Comparison of ENCODE assay signal across 8 cellular contexts in genomic region chr3:78266550-78266949, GRCh38.
A peak's percentile ranks its signal among the peaks of the same experiment; 100 is the strongest.
DNase-seq lines count a peak whose midpoint lies in the region; TF ChIP-seq lines count a peak whose summit lies in the region.
"Not testable (repeated sequence)": the region's sequence is repeated elsewhere in the genome, so short reads cannot be mapped to it uniquely, and the experiment has no call there.

No MANE protein-coding gene starts in this region.

- WGBS in mesendoderm (ENCODE audit: extremely low coverage, insufficient coverage, low lambda C conversion rate), result no CpG with 5 or more reads among the region's 3 CpGs

- H3K27ac Mint-ChIP-seq in Caco-2 (ENCODE audit: unreplicated experiment), result peak overlapping the region; percentile 51

- not testable (repeated sequence) for H3K36me3 Mint-ChIP-seq in Caco-2 (ENCODE audit: insufficient read depth, unreplicated experiment)

- H3K18ac ChIP-seq in mesendoderm (ENCODE audit: low read length), result not testable (repeated sequence)

- not testable (repeated sequence) for H3K27me3 ChIP-seq in Caco-2 (replicated peaks; ENCODE audit: control insufficient read depth, insufficient read depth, low read length); mesendoderm (ENCODE audit: insufficient read depth, low read length, poor library complexity)

- peak in 1 of 2 experiments; percentile 21 for DNase-seq in Caco-2
- peak; percentile 31 for DNase-seq in HK-2 (ENCODE audit: unreplicated experiment)
- DNase-seq in NAMALWA (ENCODE audit: low spot score), result peak; percentile 0
- DNase-seq in SK-N-DZ (ENCODE audit: low spot score), result peak; percentile 3
- peak; percentile 52 for DNase-seq in epithelial cell of prostate (ENCODE audit: low read depth, low spot score)
- peak; percentile 69 for DNase-seq in islet precursor cell
- peak; percentile 48 for DNase-seq in mesendoderm
- peak; percentile 45 for DNase-seq in ureter (ENCODE audit: low spot score)

- H3K4me1 Mint-ChIP-seq in Caco-2 (ENCODE audit: low read depth, unreplicated experiment), result not testable (repeated sequence)

- not testable (repeated sequence) for TF ChIP-seq CTCF in Caco-2 (IDR thresholded peaks at IDR 0.05; ENCODE audit: insufficient read depth in 1 of 2, low read depth in 1 of 2, low read length in 1 of 2, severe bottlenecking in 1 of 2, unreplicated experiment in 1 of 2)

- not testable (repeated sequence) for H2BK120ac ChIP-seq in mesendoderm (ENCODE audit: low read depth, low read length)

- not testable (repeated sequence) for H3K4me1 ChIP-seq in Caco-2; mesendoderm (ENCODE audit: control insufficient read depth, low read depth, low read length)

- intact Hi-C loops in Caco-2 (cut with micrococcal nuclease; ENCODE audit: unreplicated experiment), result not testable (repeated sequence)

- H3K56ac ChIP-seq in mesendoderm (ENCODE audit: low read length), result not testable (repeated sequence)

- H3K9ac ChIP-seq in mesendoderm (ENCODE audit: low read length), result not testable (repeated sequence)

- POLR2A ChIA-PET in Caco-2 (lab: Charles Lee), result not testable (repeated sequence)

- not testable (repeated sequence) for H2BK15ac ChIP-seq in mesendoderm (replicated peaks; ENCODE audit: low read depth)

- H3K36me3 ChIP-seq in Caco-2 (ENCODE audit: control insufficient read depth, insufficient read depth, low read length); mesendoderm (ENCODE audit: control insufficient read depth, insufficient read depth, low read length): not testable (repeated sequence)

- CTCF ChIA-PET in Caco-2 (lab: Charles Lee), result not testable (repeated sequence)

- not testable (repeated sequence) for BruUV-seq in Caco-2 (replicated peaks; lab: Mats Ljungman, UMichigan)

- H3K27me3 Mint-ChIP-seq in Caco-2 (ENCODE audit: insufficient read depth, unreplicated experiment), result not testable (repeated sequence)

- not testable (repeated sequence) for H3K4me3 Mint-ChIP-seq in Caco-2 (ENCODE audit: unreplicated experiment)

- not testable (repeated sequence) for H3K4ac ChIP-seq in mesendoderm (ENCODE audit: low read depth, low read length)

- not testable (repeated sequence) for H3K79me2 ChIP-seq in mesendoderm (ENCODE audit: control insufficient read depth, insufficient read depth, low read length)

- H3K9me3 ChIP-seq in Caco-2, result not testable (repeated sequence)

- peaks cover 28% of the 10 kb centered on the region for H3K9me3 Mint-ChIP-seq in Caco-2 (ENCODE audit: unreplicated experiment)

- not testable (repeated sequence) for H2BK5ac ChIP-seq in mesendoderm (ENCODE audit: low read length)

- not testable (repeated sequence) for H4K8ac ChIP-seq in mesendoderm (ENCODE audit: low read depth, low read length)

- H3K23ac ChIP-seq in mesendoderm (ENCODE audit: low read length), result not testable (repeated sequence)

- not testable (repeated sequence) for H2AK5ac ChIP-seq in mesendoderm (ENCODE audit: low read length)

- H3K79me1 ChIP-seq in mesendoderm (ENCODE audit: low read length), result not testable (repeated sequence)

- H3K27ac ChIP-seq in epithelial cell of prostate, result peak overlapping the region; percentile 60
- not testable (repeated sequence) for H3K27ac ChIP-seq in mesendoderm (ENCODE audit: low read depth, low read length)

- H3K4me3 ChIP-seq in Caco-2 (ENCODE audit: low read depth, low read length); mesendoderm (ENCODE audit: low read length): not testable (repeated sequence)

- not testable (repeated sequence) for H4K5ac ChIP-seq in mesendoderm (ENCODE audit: low read length)

- not testable (repeated sequence) for H3K4me2 ChIP-seq in mesendoderm (ENCODE audit: low read length)
